In the genomic region with DNA sequence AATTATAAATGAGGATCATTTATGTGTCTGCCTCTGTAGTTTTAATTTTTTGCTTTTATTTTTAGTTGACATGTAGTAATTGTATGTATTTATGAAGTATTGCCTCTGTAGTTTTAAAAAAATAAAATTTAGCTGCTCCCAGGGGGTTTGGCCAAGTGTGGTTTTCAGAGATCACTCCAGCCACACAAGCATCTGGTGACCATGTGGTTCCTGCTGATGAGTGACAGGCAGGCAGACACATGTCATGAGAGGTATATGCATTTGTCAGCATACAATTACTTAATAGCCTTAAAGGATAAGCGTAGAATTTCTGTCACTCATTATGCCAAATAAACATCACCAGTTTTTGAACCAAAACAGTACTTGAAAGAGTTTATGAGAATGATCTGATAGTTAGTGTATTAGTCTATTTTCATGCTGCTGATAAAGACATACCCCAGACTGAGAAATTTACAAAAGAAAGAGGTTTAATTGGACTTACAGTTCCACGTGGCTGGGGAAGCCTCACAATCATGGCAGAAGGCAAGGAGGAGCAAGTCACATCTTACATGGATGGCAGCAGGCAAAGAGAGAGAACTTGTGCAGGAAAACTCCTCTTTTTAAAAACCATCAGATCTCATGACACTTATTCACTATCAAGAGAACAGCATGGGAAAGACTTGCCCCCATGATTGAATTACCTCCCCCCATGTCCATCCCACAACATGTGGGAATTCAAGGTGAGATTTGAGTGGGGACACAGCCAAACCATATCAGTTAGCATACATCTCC, we compare ENCODE assay signal across 2 cellular contexts.
A peak's percentile ranks its signal among the peaks of the same experiment; 100 is the strongest.
TF ChIP-seq lines count a peak whose summit lies in the region.

No MANE protein-coding gene starts in this region.

TF ChIP-seq in HEK293, 187 proteins besides CTCF, POLR2A, EP300 and RAD21:
- TF ChIP-seq, protein P1, sequence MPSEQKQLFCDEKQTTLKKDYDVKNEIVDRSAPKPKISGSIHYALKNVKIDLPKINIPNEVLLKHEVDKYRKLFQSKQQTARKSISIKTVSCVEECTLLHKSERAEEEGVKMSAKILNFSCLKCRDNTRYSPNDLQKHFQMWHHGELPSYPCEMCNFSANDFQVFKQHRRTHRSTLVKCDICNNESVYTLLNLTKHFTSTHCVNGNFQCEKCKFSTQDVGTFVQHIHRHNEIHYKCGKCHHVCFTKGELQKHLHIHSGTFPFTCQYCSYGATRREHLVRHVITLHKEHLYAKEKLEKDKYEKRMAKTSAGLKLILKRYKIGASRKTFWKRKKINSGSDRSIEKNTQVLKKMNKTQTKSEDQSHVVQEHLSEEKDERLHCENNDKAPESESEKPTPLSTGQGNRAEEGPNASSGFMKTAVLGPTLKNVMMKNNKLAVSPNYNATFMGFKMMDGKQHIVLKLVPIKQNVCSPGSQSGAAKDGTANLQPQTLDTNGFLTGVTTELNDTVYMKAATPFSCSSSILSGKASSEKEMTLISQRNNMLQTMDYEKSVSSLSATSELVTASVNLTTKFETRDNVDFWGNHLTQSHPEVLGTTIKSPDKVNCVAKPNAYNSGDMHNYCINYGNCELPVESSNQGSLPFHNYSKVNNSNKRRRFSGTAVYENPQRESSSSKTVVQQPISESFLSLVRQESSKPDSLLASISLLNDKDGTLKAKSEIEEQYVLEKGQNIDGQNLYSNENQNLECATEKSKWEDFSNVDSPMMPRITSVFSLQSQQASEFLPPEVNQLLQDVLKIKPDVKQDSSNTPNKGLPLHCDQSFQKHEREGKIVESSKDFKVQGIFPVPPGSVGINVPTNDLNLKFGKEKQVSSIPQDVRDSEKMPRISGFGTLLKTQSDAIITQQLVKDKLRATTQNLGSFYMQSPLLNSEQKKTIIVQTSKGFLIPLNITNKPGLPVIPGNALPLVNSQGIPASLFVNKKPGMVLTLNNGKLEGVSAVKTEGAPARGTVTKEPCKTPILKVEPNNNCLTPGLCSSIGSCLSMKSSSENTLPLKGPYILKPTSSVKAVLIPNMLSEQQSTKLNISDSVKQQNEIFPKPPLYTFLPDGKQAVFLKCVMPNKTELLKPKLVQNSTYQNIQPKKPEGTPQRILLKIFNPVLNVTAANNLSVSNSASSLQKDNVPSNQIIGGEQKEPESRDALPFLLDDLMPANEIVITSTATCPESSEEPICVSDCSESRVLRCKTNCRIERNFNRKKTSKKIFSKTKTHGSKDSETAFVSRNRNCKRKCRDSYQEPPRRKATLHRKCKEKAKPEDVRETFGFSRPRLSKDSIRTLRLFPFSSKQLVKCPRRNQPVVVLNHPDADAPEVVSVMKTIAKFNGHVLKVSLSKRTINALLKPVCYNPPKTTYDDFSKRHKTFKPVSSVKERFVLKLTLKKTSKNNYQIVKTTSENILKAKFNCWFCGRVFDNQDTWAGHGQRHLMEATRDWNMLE (tag by site-specific recombination; conservative IDR thresholded peaks at IDR 0.05; ENCODE audit: low read depth) = no peak
- TF ChIP-seq, protein P2, sequence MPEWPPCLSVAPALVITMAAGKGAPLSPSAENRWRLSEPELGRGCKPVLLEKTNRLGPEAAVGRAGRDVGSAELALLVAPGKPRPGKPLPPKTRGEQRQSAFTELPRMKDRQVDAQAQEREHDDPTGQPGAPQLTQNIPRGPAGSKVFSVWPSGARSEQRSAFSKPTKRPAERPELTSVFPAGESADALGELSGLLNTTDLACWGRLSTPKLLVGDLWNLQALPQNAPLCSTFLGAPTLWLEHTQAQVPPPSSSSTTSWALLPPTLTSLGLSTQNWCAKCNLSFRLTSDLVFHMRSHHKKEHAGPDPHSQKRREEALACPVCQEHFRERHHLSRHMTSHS (tag by site-specific recombination; IDR thresholded peaks at IDR 0.05) = no peak
- peak; percentile 76 for TF ChIP-seq SETDB1 (IDR thresholded peaks at IDR 0.05; ENCODE audit: insufficient read length, low read length)

TF ChIP-seq in HepG2, 621 proteins besides CTCF, POLR2A, EP300 and RAD21:
- TF ChIP-seq, protein P3, sequence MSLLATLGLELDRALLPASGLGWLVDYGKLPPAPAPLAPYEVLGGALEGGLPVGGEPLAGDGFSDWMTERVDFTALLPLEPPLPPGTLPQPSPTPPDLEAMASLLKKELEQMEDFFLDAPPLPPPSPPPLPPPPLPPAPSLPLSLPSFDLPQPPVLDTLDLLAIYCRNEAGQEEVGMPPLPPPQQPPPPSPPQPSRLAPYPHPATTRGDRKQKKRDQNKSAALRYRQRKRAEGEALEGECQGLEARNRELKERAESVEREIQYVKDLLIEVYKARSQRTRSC (CRISPR knock-in tag; IDR thresholded peaks at IDR 0.05; ENCODE audit: low read depth) = no peak
- TF ChIP-seq MED13 (CRISPR knock-in tag; IDR thresholded peaks at IDR 0.05) (no peak), ZNF431 (CRISPR knock-in tag; IDR thresholded peaks at IDR 0.05; ENCODE audit: borderline replicate concordance, low read depth) (peak; percentile 97), ZNF484 (CRISPR knock-in tag; IDR thresholded peaks at IDR 0.05; ENCODE audit: borderline replicate concordance, low read depth) (no peak), NR2C2 (CRISPR knock-in tag; IDR thresholded peaks at IDR 0.05; ENCODE audit: borderline replicate concordance) (no peak)
- TF ChIP-seq, protein P4, sequence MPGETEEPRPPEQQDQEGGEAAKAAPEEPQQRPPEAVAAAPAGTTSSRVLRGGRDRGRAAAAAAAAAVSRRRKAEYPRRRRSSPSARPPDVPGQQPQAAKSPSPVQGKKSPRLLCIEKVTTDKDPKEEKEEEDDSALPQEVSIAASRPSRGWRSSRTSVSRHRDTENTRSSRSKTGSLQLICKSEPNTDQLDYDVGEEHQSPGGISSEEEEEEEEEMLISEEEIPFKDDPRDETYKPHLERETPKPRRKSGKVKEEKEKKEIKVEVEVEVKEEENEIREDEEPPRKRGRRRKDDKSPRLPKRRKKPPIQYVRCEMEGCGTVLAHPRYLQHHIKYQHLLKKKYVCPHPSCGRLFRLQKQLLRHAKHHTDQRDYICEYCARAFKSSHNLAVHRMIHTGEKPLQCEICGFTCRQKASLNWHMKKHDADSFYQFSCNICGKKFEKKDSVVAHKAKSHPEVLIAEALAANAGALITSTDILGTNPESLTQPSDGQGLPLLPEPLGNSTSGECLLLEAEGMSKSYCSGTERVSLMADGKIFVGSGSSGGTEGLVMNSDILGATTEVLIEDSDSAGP (CRISPR knock-in tag; IDR thresholded peaks at IDR 0.05; ENCODE audit: borderline replicate concordance) = no peak
- TF ChIP-seq, protein P5, sequence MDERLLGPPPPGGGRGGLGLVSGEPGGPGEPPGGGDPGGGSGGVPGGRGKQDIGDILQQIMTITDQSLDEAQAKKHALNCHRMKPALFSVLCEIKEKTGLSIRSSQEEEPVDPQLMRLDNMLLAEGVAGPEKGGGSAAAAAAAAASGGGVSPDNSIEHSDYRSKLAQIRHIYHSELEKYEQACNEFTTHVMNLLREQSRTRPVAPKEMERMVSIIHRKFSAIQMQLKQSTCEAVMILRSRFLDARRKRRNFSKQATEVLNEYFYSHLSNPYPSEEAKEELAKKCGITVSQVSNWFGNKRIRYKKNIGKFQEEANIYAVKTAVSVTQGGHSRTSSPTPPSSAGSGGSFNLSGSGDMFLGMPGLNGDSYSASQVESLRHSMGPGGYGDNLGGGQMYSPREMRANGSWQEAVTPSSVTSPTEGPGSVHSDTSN (CRISPR knock-in tag; IDR thresholded peaks at IDR 0.05) = peak; percentile 35; the same call in 1 of the 2 replicates
- TF ChIP-seq, protein P6, sequence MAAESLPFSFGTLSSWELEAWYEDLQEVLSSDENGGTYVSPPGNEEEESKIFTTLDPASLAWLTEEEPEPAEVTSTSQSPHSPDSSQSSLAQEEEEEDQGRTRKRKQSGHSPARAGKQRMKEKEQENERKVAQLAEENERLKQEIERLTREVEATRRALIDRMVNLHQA (CRISPR knock-in tag; IDR thresholded peaks at IDR 0.05) = no peak
